1 cellular context compared by ENCODE assay signal in genomic region chr11:85647604-85648299, GRCh38.
A peak's percentile ranks its signal among the peaks of the same experiment; 100 is the strongest.
TF ChIP-seq lines count a peak whose summit lies in the region.

Gene TMEM126A, plus strand, starts transcription at chr11:85647967. Its CDS starts 2,289 bp downstream, at chr11:85650256.

TF ChIP-seq in HepG2, 621 proteins besides CTCF, POLR2A, EP300 and RAD21 (continued from another document and continues in another):
- TF ChIP-seq ELK4 (CRISPR knock-in tag; IDR thresholded peaks at IDR 0.05; ENCODE audit: borderline replicate concordance) (no peak), SNRNP70 (IDR thresholded peaks at IDR 0.05; ENCODE audit: low read depth, low read length) (no peak), MAZ (IDR thresholded peaks at IDR 0.05; ENCODE audit: borderline replicate concordance, low read depth, low read length) (no peak), MAZ (CRISPR knock-in tag; IDR thresholded peaks at IDR 0.05; ENCODE audit: low read depth) (peak; percentile 72), YEATS4 (CRISPR knock-in tag; IDR thresholded peaks at IDR 0.05; ENCODE audit: borderline replicate concordance) (peak; percentile 68), SALL2 (CRISPR knock-in tag; IDR thresholded peaks at IDR 0.05) (peak; percentile 50; the same call in 1 of the 2 replicates), ZBTB7A (CRISPR knock-in tag; IDR thresholded peaks at IDR 0.05) (no peak), SNAPC4 (CRISPR knock-in tag; IDR thresholded peaks at IDR 0.05) (no peak), SP140L (CRISPR knock-in tag; IDR thresholded peaks at IDR 0.05; ENCODE audit: borderline replicate concordance) (no peak), NCOR1 (IDR thresholded peaks at IDR 0.05; ENCODE audit: borderline replicate concordance, low read length) (no peak), SCMH1 (CRISPR knock-in tag; IDR thresholded peaks at IDR 0.05; ENCODE audit: borderline replicate concordance) (no peak), ZNF792 (CRISPR knock-in tag; IDR thresholded peaks at IDR 0.05) (peak; percentile 73; the same call in 1 of the 2 replicates), ZNF207 (IDR thresholded peaks at IDR 0.05; ENCODE audit: borderline replicate concordance) (no peak), POLR2G (IDR thresholded peaks at IDR 0.05; ENCODE audit: low read depth, low read length) (peak; percentile 96), ZNF609 (CRISPR knock-in tag; IDR thresholded peaks at IDR 0.05; ENCODE audit: borderline replicate concordance) (no peak), ZNF780A (CRISPR knock-in tag; IDR thresholded peaks at IDR 0.05) (no peak), ZNF720 (CRISPR knock-in tag; IDR thresholded peaks at IDR 0.05) (no peak), ZFAT (CRISPR knock-in tag; conservative IDR thresholded peaks at IDR 0.05) (no peak), KLF9 (CRISPR knock-in tag; IDR thresholded peaks at IDR 0.05; ENCODE audit: low read depth) (no peak), ZNF451 (CRISPR knock-in tag; IDR thresholded peaks at IDR 0.05) (peak; percentile 34; the same call in 1 of the 2 replicates), HMGXB4 (CRISPR knock-in tag; IDR thresholded peaks at IDR 0.05; ENCODE audit: borderline replicate concordance in 1 of 2, low read depth in 1 of 2) (peak; percentile 61 to 87; a peak in 3 of 4 replicates), ZNF557 (CRISPR knock-in tag; IDR thresholded peaks at IDR 0.05) (no peak), TFDP2 (CRISPR knock-in tag; IDR thresholded peaks at IDR 0.05) (peak; percentile 75), ZNF280B (CRISPR knock-in tag; IDR thresholded peaks at IDR 0.05; ENCODE audit: borderline replicate concordance) (no peak), SMC3 (IDR thresholded peaks at IDR 0.05; ENCODE audit: low read length) (no peak), NFE2 (CRISPR knock-in tag; IDR thresholded peaks at IDR 0.05) (no peak), SPEN (CRISPR knock-in tag; IDR thresholded peaks at IDR 0.05; ENCODE audit: low read depth) (peak; percentile 82), FUBP1 (CRISPR knock-in tag; IDR thresholded peaks at IDR 0.05; ENCODE audit: borderline replicate concordance) (no peak), ZNF773 (CRISPR knock-in tag; IDR thresholded peaks at IDR 0.05; ENCODE audit: borderline replicate concordance) (no peak), RFX1 (IDR thresholded peaks at IDR 0.05) (no peak), ZNF17 (CRISPR knock-in tag; IDR thresholded peaks at IDR 0.05) (no peak), UBTF (CRISPR knock-in tag; IDR thresholded peaks at IDR 0.05) (peak; percentile 63), NFIC (IDR thresholded peaks at IDR 0.05; ENCODE audit: low read length) (no peak; the same call in 1 of the 2 replicates), ZNF20 (CRISPR knock-in tag; IDR thresholded peaks at IDR 0.05) (no peak), KLF16 (CRISPR knock-in tag; IDR thresholded peaks at IDR 0.05) (peak in 1 of 2 experiments; percentile 40; a peak in 1 of 4 replicates), TP53 (CRISPR knock-in tag; conservative IDR thresholded peaks at IDR 0.05) (no peak), ZNF343 (CRISPR knock-in tag; IDR thresholded peaks at IDR 0.05) (peak; percentile 63; the same call in 1 of the 2 replicates), KDM2A (CRISPR knock-in tag; IDR thresholded peaks at IDR 0.05; ENCODE audit: borderline replicate concordance, low read depth) (peak; percentile 98), ZNF768 (CRISPR knock-in tag; IDR thresholded peaks at IDR 0.05) (0 out of 2 replicates have a peak, but pooled peaks have one; percentile 47), ZNF737 (CRISPR knock-in tag; IDR thresholded peaks at IDR 0.05; ENCODE audit: borderline replicate concordance) (no peak), MED8 (CRISPR knock-in tag; IDR thresholded peaks at IDR 0.05; ENCODE audit: insufficient replicate concordance) (no peak)
